In genomic region chr14:60184597-60185555, GRCh38 we compare ENCODE assay signal across 10 cellular contexts. TPM values are rescaled to one million over a fixed set of nuclear protein-coding genes. Genes with fewer than 3 reads are reported as not detected.
A peak's percentile ranks its signal among the peaks of the same experiment; 100 is the strongest.
DNase-seq lines count a peak whose midpoint lies in the region; ATAC-seq and TF ChIP-seq lines count a peak whose summit lies in the region.
"Had no signal": no experiment of that assay in that cellular context is flagged by ENCODE, and none has a peak within 500 bp of the region (broad histone marks: within the 10 kb centered on the region; RNA-seq: fewer than 3 reads in every experiment).

No MANE protein-coding gene starts in this region.

- peak overlapping the region; percentile 76 for H3K4me3 Mint-ChIP-seq in activated CD4-positive, alpha-beta T cell treated with anti-CD3 and anti-CD28 coated beads, Interleukin-2, amount 10 ng/mL, durations not matched to agents 7 days and 5 days
- peak overlapping the region; percentile 73 for H3K4me3 Mint-ChIP-seq in central memory CD8-positive, alpha-beta T cell

- H3K4me1 Mint-ChIP-seq in activated CD4-positive, alpha-beta T cell treated with anti-CD3 and anti-CD28 coated beads, Interleukin-2, amount 10 ng/mL, durations not matched to agents 7 days and 5 days: peaks cover 15% of the 10 kb centered on the region
- peaks cover 15% of the 10 kb centered on the region for H3K4me1 Mint-ChIP-seq in central memory CD8-positive, alpha-beta T cell

- DNase-seq in activated CD4-positive, alpha-beta T cell treated with anti-CD3 and anti-CD28 coated beads, Interleukin-2, amount 10 ng/mL, durations not matched to agents 7 days and 5 days: no peak
- no peak for DNase-seq in activated CD4-positive, alpha-beta T cell treated with anti-CD3 and anti-CD28 coated beads for 4 hours
- DNase-seq in NCI-H526 (lab: John Stamatoyannopoulos, UW) (peak; percentile 83 to 91), spleen (no peak), AG08395 (ENCODE audit: low spot score) (no peak), NCI-H510A (lab: John Stamatoyannopoulos, UW) (no peak)
- no peak for DNase-seq in central memory CD8-positive, alpha-beta T cell (ENCODE audit: low spot score in 2 of 2)
- DNase-seq: activated CD4-positive, alpha-beta T cell treated with anti-CD3 and anti-CD28 coated beads, Interleukin-2, amount 50 U/mL, for 48 hours had no signal

- no peaks in the 10 kb centered on the region for H3K9me3 Mint-ChIP-seq in activated CD4-positive, alpha-beta T cell treated with anti-CD3 and anti-CD28 coated beads, Interleukin-2, amount 10 ng/mL, durations not matched to agents 7 days and 5 days
- no peaks in the 10 kb centered on the region for H3K9me3 Mint-ChIP-seq in central memory CD8-positive, alpha-beta T cell

- H3K27ac ChIP-seq in spleen: peak overlapping the region in 5 of 8 donors; percentile 59 to 78 (median 72)

- 58 to 70% (median 66%) methylated on average over 5 of the region's 5 CpGs for WGBS in spleen, 5 donors

- no peaks in the 10 kb centered on the region for H3K36me3 ChIP-seq in spleen
- H3K36me3 ChIP-seq: BLaER1 treated with 17β-estradiol and CSF1 and Interleukin-3, amounts not matched to agents 10 nM and 100 nM had no signal

- H3K27me3 Mint-ChIP-seq in activated CD4-positive, alpha-beta T cell treated with anti-CD3 and anti-CD28 coated beads, Interleukin-2, amount 10 ng/mL, durations not matched to agents 7 days and 5 days: no peaks in the 10 kb centered on the region
- no peaks in the 10 kb centered on the region for H3K27me3 Mint-ChIP-seq in central memory CD8-positive, alpha-beta T cell

- intact Hi-C loops in spleen (cut with DNase I; ENCODE audit: low total_unique reads): loop anchor here (5.0 kb wide), 2 partner anchors 123 to 218 kb away; no protein-coding TSS in a partner anchor

- H3K4me3 ChIP-seq in spleen: peak overlapping the region in 4 of 8 donors; percentile 28 to 64 (median 34)

- no peak for ATAC-seq in central memory CD8-positive, alpha-beta T cell (replicated peaks; ENCODE audit: extremely low read depth, poor library complexity, severe bottlenecking)
- no peak for ATAC-seq in HG03565 (IDR thresholded peaks at IDR 0.05; ENCODE audit: unreplicated experiment)

- no peaks in the 10 kb centered on the region for H3K27me3 ChIP-seq in spleen (replicated peaks in 1 of 7)
- H3K27me3 ChIP-seq: BLaER1 treated with 17β-estradiol and CSF1 and Interleukin-3, amounts not matched to agents 10 nM and 100 nM had no signal

- CTCF ChIA-PET in activated CD4-positive, alpha-beta T cell treated with anti-CD3 and anti-CD28 coated beads, Interleukin-2, amount 10 ng/mL, durations not matched to agents 7 days and 5 days (lab: Charles Lee): interaction anchor here (0.6 to 3.5 kb wide), 8 partner anchors 19 to 380 kb away, joined by 3 to 19 read pairs (median 3); partner anchors contain the start of gene DHRS7

- TF ChIP-seq POLR2A in spleen (IDR thresholded peaks at IDR 0.05): no peak

- peaks cover 0 to 11% (median 6%) of the 10 kb centered on the region in 8 donors for H3K9me3 ChIP-seq in spleen

- no peaks in the 10 kb centered on the region for H3K36me3 Mint-ChIP-seq in activated CD4-positive, alpha-beta T cell treated with anti-CD3 and anti-CD28 coated beads, Interleukin-2, amount 10 ng/mL, durations not matched to agents 7 days and 5 days (ENCODE audit: low read depth)
- no peaks in the 10 kb centered on the region for H3K36me3 Mint-ChIP-seq in central memory CD8-positive, alpha-beta T cell (ENCODE audit: insufficient read depth)

- peak overlapping the region; percentile 82 for H3K27ac Mint-ChIP-seq in activated CD4-positive, alpha-beta T cell treated with anti-CD3 and anti-CD28 coated beads, Interleukin-2, amount 10 ng/mL, durations not matched to agents 7 days and 5 days
- H3K27ac Mint-ChIP-seq in central memory CD8-positive, alpha-beta T cell (ENCODE audit: low read depth): peak overlapping the region; percentile 88

- peaks cover 0 to 12% (median 11%) of the 10 kb centered on the region in 6 donors for H3K4me1 ChIP-seq in spleen

- POLR2A ChIA-PET in activated CD4-positive, alpha-beta T cell treated with anti-CD3 and anti-CD28 coated beads, Interleukin-2, amount 10 ng/mL, durations not matched to agents 7 days and 5 days (lab: Charles Lee): no interaction called here

- TF ChIP-seq CTCF in spleen (IDR thresholded peaks at IDR 0.05 in 8 of 11, conservative IDR thresholded peaks at IDR 0.05 in 3 of 11): peak in 2 of 11 experiments; percentile 8 to 22

RNA-seq across cellular contexts. Expression of gene DHRS7, which starts 19.7 kb away (rescaled TPM):
- total RNA-seq in activated CD4-positive, alpha-beta T cell treated with anti-CD3 and anti-CD28 coated beads, Interleukin-2, amount 10 ng/mL, durations not matched to agents 7 days and 5 days: 10 to 100 TPM; 36.9 to 44.8 TPM
- 10 to 100 TPM; 47.5 to 93.1 (median 56.2) TPM for total RNA-seq in spleen
- 10 to 100 TPM; 30.0 to 32.1 (median 30.8) TPM for polyA plus RNA-seq in spleen

Comparison
In these comparisons a context has a peak if more than half of its experiments do, and no peak if none do; other contexts are left out.
1. DNase-seq: peak in NCI-H526 (2 of 2); none in activated CD4-positive, alpha-beta T cell treated with anti-CD3 and anti-CD28 coated beads, Interleukin-2, amount 10 ng/mL, durations not matched to agents 7 days and 5 days (single experiment), activated CD4-positive, alpha-beta T cell treated with anti-CD3 and anti-CD28 coated beads for 4 hours (0 of 2), central memory CD8-positive, alpha-beta T cell (0 of 2), spleen (single experiment), AG08395 (single experiment) and NCI-H510A (single experiment).